In genomic region chr9:13351768-13352386, GRCh38 we compare ENCODE assay signal across 8 cellular contexts.
A peak's percentile ranks its signal among the peaks of the same experiment; 100 is the strongest.
DNase-seq lines count a peak whose midpoint lies in the region; ATAC-seq and TF ChIP-seq lines count a peak whose summit lies in the region.

No MANE protein-coding gene starts in this region.

- CTCF ChIA-PET in activated CD8-positive, alpha-beta memory T cell treated with anti-CD3 and anti-CD28 coated beads, Interleukin-2, amount 10 ng/mL, durations not matched to agents 7 days and 5 days (lab: Charles Lee): interaction anchor here (1.2 kb wide), 1 partner anchor 1002 kb away, joined by 6 read pairs; no protein-coding TSS in a partner anchor

- TF ChIP-seq CTCF in brain (conservative IDR thresholded peaks at IDR 0.05): peak; percentile 70 to 77

- peak; percentile 10 to 46 for DNase-seq in NCI-H524 (lab: John Stamatoyannopoulos, UW)
- no peak for DNase-seq in NCI-H524 treated with DMSO at 0.1 percent for 48 hours (lab: John Stamatoyannopoulos, UW)
- DNase-seq in NCI-H2171 (lab: John Stamatoyannopoulos, UW): peak; percentile 13
- DNase-seq in left kidney (ENCODE audit: low read depth, low spot score): peak; percentile 64
- no peak for DNase-seq in NCI-H187 treated with DMSO at 0.1 percent for 48 hours (lab: John Stamatoyannopoulos, UW)
- no peak for DNase-seq in activated CD8-positive, alpha-beta memory T cell treated with anti-CD3 and anti-CD28 coated beads, Interleukin-2, amount 10 ng/mL, durations not matched to agents 7 days and 5 days

- peak overlapping the region in 2 of 5 experiments; percentile 44 to 72 for H3K27ac Mint-ChIP-seq in brain
- H3K27ac Mint-ChIP-seq in activated CD8-positive, alpha-beta memory T cell treated with anti-CD3 and anti-CD28 coated beads, Interleukin-2, amount 10 ng/mL, durations not matched to agents 7 days and 5 days: no peak overlapping the region

- ATAC-seq in activated CD8-positive, alpha-beta memory T cell treated with anti-CD3 and anti-CD28 coated beads, Interleukin-2, amount 10 ng/mL, durations not matched to agents 7 days and 5 days: no peak
- no peak for ATAC-seq in GM19452 (IDR thresholded peaks at IDR 0.05; ENCODE audit: unreplicated experiment)

- H3K27me3 Mint-ChIP-seq in brain: no peaks in the 10 kb centered on the region
- no peaks in the 10 kb centered on the region for H3K27me3 Mint-ChIP-seq in activated CD8-positive, alpha-beta memory T cell treated with anti-CD3 and anti-CD28 coated beads, Interleukin-2, amount 10 ng/mL, durations not matched to agents 7 days and 5 days

- H3K9me3 Mint-ChIP-seq in brain: no peaks in the 10 kb centered on the region
- no peaks in the 10 kb centered on the region for H3K9me3 Mint-ChIP-seq in activated CD8-positive, alpha-beta memory T cell treated with anti-CD3 and anti-CD28 coated beads, Interleukin-2, amount 10 ng/mL, durations not matched to agents 7 days and 5 days (ENCODE audit: low read depth)

- no peak overlapping the region for H3K4me3 Mint-ChIP-seq in brain
- H3K4me3 Mint-ChIP-seq in activated CD8-positive, alpha-beta memory T cell treated with anti-CD3 and anti-CD28 coated beads, Interleukin-2, amount 10 ng/mL, durations not matched to agents 7 days and 5 days: no peak overlapping the region

- no peaks in the 10 kb centered on the region for H3K36me3 Mint-ChIP-seq in brain
- H3K36me3 Mint-ChIP-seq in activated CD8-positive, alpha-beta memory T cell treated with anti-CD3 and anti-CD28 coated beads, Interleukin-2, amount 10 ng/mL, durations not matched to agents 7 days and 5 days: no peaks in the 10 kb centered on the region

- H3K4me1 Mint-ChIP-seq in brain: peaks cover 7% of the 10 kb centered on the region
- no peaks in the 10 kb centered on the region for H3K4me1 Mint-ChIP-seq in activated CD8-positive, alpha-beta memory T cell treated with anti-CD3 and anti-CD28 coated beads, Interleukin-2, amount 10 ng/mL, durations not matched to agents 7 days and 5 days

Comparison
In these comparisons a context has a peak if more than half of its experiments do, and no peak if none do; other contexts are left out.
1. DNase-seq: peak in NCI-H524 (2 of 2), NCI-H2171 (single experiment) and left kidney (single experiment); none in NCI-H524 treated with DMSO at 0.1 percent for 48 hours (single experiment), NCI-H187 treated with DMSO at 0.1 percent for 48 hours (single experiment) and activated CD8-positive, alpha-beta memory T cell treated with anti-CD3 and anti-CD28 coated beads, Interleukin-2, amount 10 ng/mL, durations not matched to agents 7 days and 5 days (single experiment).